In genomic region chr15:78131295-78132021, GRCh38 we compare ENCODE assay signal across 8 cellular contexts. TPM values are rescaled to one million over a fixed set of nuclear protein-coding genes. Genes with fewer than 3 reads are reported as not detected.
DNase-seq lines count a peak whose midpoint lies in the region; ATAC-seq and TF ChIP-seq lines count a peak whose summit lies in the region.

CIB2 (minus strand) TSS chr15:78131445; CDS start chr15:78131215, 230 bp downstream.

- H3K9me3 Mint-ChIP-seq in nephron progenitor cell: no peaks in the 10 kb centered on the region
- H3K9me3 Mint-ChIP-seq in stimulated activated naive CD8-positive, alpha-beta T cell treated with anti-CD3 and anti-CD28 coated beads, Interleukin-15, amount 100 ng/mL, for 72 hours: no peaks in the 10 kb centered on the region

- DNase-seq in COR-L47 (lab: John Stamatoyannopoulos, UW) (peak; percentile 44), RPMI7951 (ENCODE audit: low read depth) (peak; percentile 63), fibroblast of the conjunctiva (ENCODE audit: low read depth) (peak; percentile 14), nephron progenitor cell (peak; percentile 92)
- DNase-seq in activated effector memory CD4-positive, alpha-beta T cell treated with Interleukin-2 at 50 U/mL for 16 hours: peak; percentile 69
- peak; percentile 84 to 94 for DNase-seq in stimulated activated naive CD8-positive, alpha-beta T cell treated with anti-CD3 and anti-CD28 coated beads, Interleukin-15, amount 100 ng/mL, for 72 hours

- no peaks in the 10 kb centered on the region for H3K27me3 Mint-ChIP-seq in nephron progenitor cell (ENCODE audit: low read depth, poor library complexity)
- peaks cover 14% of the 10 kb centered on the region for H3K27me3 Mint-ChIP-seq in stimulated activated naive CD8-positive, alpha-beta T cell treated with anti-CD3 and anti-CD28 coated beads, Interleukin-15, amount 100 ng/mL, for 72 hours

- peak; percentile 93 for ATAC-seq in GM19463 (IDR thresholded peaks at IDR 0.05; ENCODE audit: unreplicated experiment)
- peak; percentile 89 for ATAC-seq in stimulated activated naive CD8-positive, alpha-beta T cell treated with anti-CD3 and anti-CD28 coated beads, Interleukin-15, amount 100 ng/mL, for 72 hours

- H3K9me3 ChIP-seq in HUES64 (ENCODE audit: insufficient read depth, low read depth, low read length): no peaks in the 10 kb centered on the region

- H3K4me3 ChIP-seq in HUES64 (ENCODE audit: low read length): peak within 1 kb of the TSS; percentile 77

- peaks cover 66% of the 10 kb centered on the region for H3K4me1 Mint-ChIP-seq in nephron progenitor cell
- peaks cover 62% of the 10 kb centered on the region for H3K4me1 Mint-ChIP-seq in stimulated activated naive CD8-positive, alpha-beta T cell treated with anti-CD3 and anti-CD28 coated beads, Interleukin-15, amount 100 ng/mL, for 72 hours

- peak within 1 kb of the TSS; percentile 69 for H3K27ac Mint-ChIP-seq in nephron progenitor cell
- H3K27ac Mint-ChIP-seq in stimulated activated naive CD8-positive, alpha-beta T cell treated with anti-CD3 and anti-CD28 coated beads, Interleukin-15, amount 100 ng/mL, for 72 hours: peak within 1 kb of the TSS; percentile 94 to 98

- H3K36me3 ChIP-seq in HUES64 (ENCODE audit: insufficient read depth, low read length): no peaks in the 10 kb centered on the region

- peak within 1 kb of the TSS; percentile 81 for H3K9ac ChIP-seq in HUES64 (ENCODE audit: low read depth, low read length)

- H3K27me3 ChIP-seq in HUES64 (ENCODE audit: insufficient read depth, low read length): no peaks in the 10 kb centered on the region

- peaks cover 14% of the 10 kb centered on the region for H3K4me1 ChIP-seq in HUES64 (ENCODE audit: insufficient read depth, low read length)

- under 1% methylated on average over 79 of the region's 79 CpGs for WGBS in HUES64

- H3K36me3 Mint-ChIP-seq in nephron progenitor cell (ENCODE audit: low read depth): peaks cover 4% of the 10 kb centered on the region

- H3K4me3 Mint-ChIP-seq in nephron progenitor cell: peak within 1 kb of the TSS; percentile 85
- H3K4me3 Mint-ChIP-seq in stimulated activated naive CD8-positive, alpha-beta T cell treated with anti-CD3 and anti-CD28 coated beads, Interleukin-15, amount 100 ng/mL, for 72 hours: peak within 1 kb of the TSS; percentile 88 to 89

- H3K27ac ChIP-seq in HUES64 (ENCODE audit: low read depth, low read length): peak within 1 kb of the TSS; percentile 45; the same call in 1 of the 2 replicates

- peak; percentile 54 for TF ChIP-seq CTCF in nephron progenitor cell (IDR thresholded peaks at IDR 0.05)

RNA-seq across cellular contexts. Expression of gene CIB2, which starts in this region (rescaled TPM):
- 39.1 TPM for polyA plus RNA-seq in HUES64 (2013, experiment 1 of 2)
- 45.7 TPM for polyA plus RNA-seq in HUES64 (2013, experiment 2 of 2)
- total RNA-seq in RPMI7951 (2014; rRNA removed; shearing (Covaris generic)): 6.2 and 7.8 TPM in 2 replicates

Comparison
In these comparisons a context has a peak if more than half of its experiments do, and no peak if none do; other contexts are left out.
1. Peak in every context shown above with its lines: DNase-seq, ATAC-seq, H3K4me3 ChIP-seq and H3K27ac ChIP-seq.
2. DNase-seq: peak in every context shown above with its lines; median percentile 92 in nephron progenitor cell; 89 in stimulated activated naive CD8-positive, alpha-beta T cell treated with anti-CD3 and anti-CD28 coated beads, Interleukin-15, amount 100 ng/mL, for 72 hours; 69 in activated effector memory CD4-positive, alpha-beta T cell treated with Interleukin-2 at 50 U/mL for 16 hours; 63 in RPMI7951; 44 in COR-L47; 14 in fibroblast of the conjunctiva.